18 cellular contexts compared by ENCODE assay signal in the genomic region with DNA sequence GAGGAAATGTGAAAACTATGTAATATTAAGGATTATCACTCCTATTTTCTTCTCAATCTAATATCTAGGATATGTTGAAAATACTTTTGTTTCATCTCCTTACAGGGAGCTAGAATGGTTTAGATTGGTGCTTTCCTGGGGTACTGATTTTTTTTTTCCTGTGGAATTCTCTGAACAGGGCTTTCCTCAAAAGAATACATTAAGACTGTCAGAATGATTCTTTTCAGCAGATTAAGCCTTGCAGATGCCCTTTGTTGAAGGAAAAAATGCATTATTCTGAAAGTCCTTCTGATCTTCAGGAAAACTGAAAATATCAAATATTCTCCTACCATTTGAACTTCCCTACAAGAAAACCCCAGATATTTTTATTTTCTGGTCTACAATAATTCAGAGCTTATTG.
A peak's percentile ranks its signal among the peaks of the same experiment; 100 is the strongest.
DNase-seq lines count a peak whose midpoint lies in the region; TF ChIP-seq lines count a peak whose summit lies in the region.
"Had no signal": no experiment of that assay in that cellular context is flagged by ENCODE, and none has a peak within 500 bp of the region (broad histone marks: within the 10 kb centered on the region; RNA-seq: fewer than 3 reads in every experiment).

No MANE protein-coding gene starts in this region.

- no peak overlapping the region for H2AFZ ChIP-seq in smooth muscle cell (ENCODE audit: low read depth)

- TF ChIP-seq CTCF in endodermal cell (conservative IDR thresholded peaks at IDR 0.05): no peak
- no peak for TF ChIP-seq CTCF in nephron progenitor cell (IDR thresholded peaks at IDR 0.05)
- TF ChIP-seq CTCF in smooth muscle cell (IDR thresholded peaks at IDR 0.05; ENCODE audit: borderline replicate concordance, insufficient read depth, poor library complexity, severe bottlenecking): no peak

- H3K9me3 ChIP-seq in HUES6 (ENCODE audit: control insufficient read depth, insufficient read depth, low read depth, low read length) (no peaks in the 10 kb centered on the region), endodermal cell (ENCODE audit: control insufficient read depth, low read length) (no peaks in the 10 kb centered on the region), smooth muscle cell (replicated peaks; ENCODE audit: low read depth) (no peaks in the 10 kb centered on the region)
- H3K9me3 ChIP-seq: A549, MG63, Peyer's patch had no signal

- H3K79me2 ChIP-seq in smooth muscle cell (ENCODE audit: low read depth): no peaks in the 10 kb centered on the region

- peaks cover 62% of the 10 kb centered on the region for H3K4me1 ChIP-seq in HUES6 (ENCODE audit: control insufficient read depth, insufficient read depth, low read length)
- H3K4me1 ChIP-seq in endodermal cell (ENCODE audit: control insufficient read depth, insufficient read depth, low read length): peaks cover 6% of the 10 kb centered on the region
- H3K4me1 ChIP-seq in smooth muscle cell (ENCODE audit: low read depth): peaks cover 54% of the 10 kb centered on the region

- H3K27me3 ChIP-seq in HUES6 (ENCODE audit: control insufficient read depth, insufficient read depth, low read length): no peaks in the 10 kb centered on the region
- no peaks in the 10 kb centered on the region for H3K27me3 ChIP-seq in endodermal cell (ENCODE audit: control insufficient read depth, insufficient read depth, low read length, poor library complexity, severe bottlenecking)
- no peaks in the 10 kb centered on the region for H3K27me3 ChIP-seq in smooth muscle cell (ENCODE audit: low read depth)
- H3K27me3 ChIP-seq: MG63, Peyer's patch had no signal

- no peaks in the 10 kb centered on the region for H4K20me1 ChIP-seq in smooth muscle cell (ENCODE audit: low read depth)

- POLR2A ChIA-PET in activated CD4-positive, alpha-beta memory T cell treated with anti-CD3 and anti-CD28 coated beads, Interleukin-2, amount 10 ng/mL, durations not matched to agents 7 days and 5 days (lab: Charles Lee): no interaction called here

- DNase-seq in endodermal cell: no peak
- no peak for DNase-seq in nephron progenitor cell
- no peak for DNase-seq in smooth muscle cell (lab: John Stamatoyannopoulos, UW; ENCODE audit: unreplicated experiment)
- DNase-seq in D341Med (ENCODE audit: low spot score): no peak
- no peak for DNase-seq in activated CD4-positive, alpha-beta memory T cell treated with anti-CD3 and anti-CD28 coated beads, Interleukin-2, amount 10 ng/mL, durations not matched to agents 7 days and 5 days
- no peak for DNase-seq in activated naive CD4-positive, alpha-beta T cell treated with anti-CD3 and anti-CD28 coated beads, Interleukin-2, amount 50 U/mL, for 16 hours
- DNase-seq: C1 segment of cervical spinal cord; CD4-positive, alpha-beta memory T cell; IMR-90; KG1; MG63; NCI-H2029; NCI-H446; NCI-H526; Peyer's patch; SHP77 treated with DMSO at 0.1 percent for 48 hours had no signal

- no peaks in the 10 kb centered on the region for H3K36me3 ChIP-seq in HUES6 (ENCODE audit: control insufficient read depth, insufficient read depth, low read length)
- peaks cover 49% of the 10 kb centered on the region for H3K36me3 ChIP-seq in endodermal cell (ENCODE audit: control insufficient read depth, insufficient read depth, low read length)
- H3K36me3 ChIP-seq in smooth muscle cell (ENCODE audit: low read depth): no peaks in the 10 kb centered on the region
- H3K36me3 ChIP-seq: MG63, Peyer's patch had no signal

- H3K36me3 Mint-ChIP-seq in endodermal cell (ENCODE audit: low read depth) (peaks cover 30% of the 10 kb centered on the region), nephron progenitor cell (ENCODE audit: low read depth) (peaks cover 34% of the 10 kb centered on the region)
- no peaks in the 10 kb centered on the region for H3K36me3 Mint-ChIP-seq in activated CD4-positive, alpha-beta memory T cell treated with anti-CD3 and anti-CD28 coated beads, Interleukin-2, amount 10 ng/mL, durations not matched to agents 7 days and 5 days (ENCODE audit: low read depth)
- H3K36me3 Mint-ChIP-seq: CD4-positive, alpha-beta memory T cell had no signal

- peak overlapping the region; percentile 61 for H3K4me2 ChIP-seq in smooth muscle cell
- H3K4me2 ChIP-seq: A549 had no signal

- H3K9me3 Mint-ChIP-seq in endodermal cell (no peaks in the 10 kb centered on the region), nephron progenitor cell (peaks cover 5% of the 10 kb centered on the region)
- H3K9me3 Mint-ChIP-seq in activated CD4-positive, alpha-beta memory T cell treated with anti-CD3 and anti-CD28 coated beads, Interleukin-2, amount 10 ng/mL, durations not matched to agents 7 days and 5 days: no peaks in the 10 kb centered on the region

- H3K27me3 Mint-ChIP-seq in endodermal cell (ENCODE audit: insufficient read depth) (no peaks in the 10 kb centered on the region), nephron progenitor cell (ENCODE audit: low read depth, poor library complexity) (no peaks in the 10 kb centered on the region)
- H3K27me3 Mint-ChIP-seq in activated CD4-positive, alpha-beta memory T cell treated with anti-CD3 and anti-CD28 coated beads, Interleukin-2, amount 10 ng/mL, durations not matched to agents 7 days and 5 days: no peaks in the 10 kb centered on the region
- H3K27me3 Mint-ChIP-seq: CD4-positive, alpha-beta memory T cell had no signal

- H3K4me1 Mint-ChIP-seq in endodermal cell (peaks cover 44% of the 10 kb centered on the region), nephron progenitor cell (peaks cover 72% of the 10 kb centered on the region)
- no peaks in the 10 kb centered on the region for H3K4me1 Mint-ChIP-seq in activated CD4-positive, alpha-beta memory T cell treated with anti-CD3 and anti-CD28 coated beads, Interleukin-2, amount 10 ng/mL, durations not matched to agents 7 days and 5 days
- H3K4me1 Mint-ChIP-seq: CD4-positive, alpha-beta memory T cell had no signal

- H3K4me3 ChIP-seq in HUES6 (ENCODE audit: low read depth, low read length) (no peak overlapping the region), endodermal cell (ENCODE audit: low read length) (no peak overlapping the region), smooth muscle cell (no peak overlapping the region)
- H3K4me3 ChIP-seq: A549, MG63, Peyer's patch had no signal

- H3K27ac ChIP-seq in HUES6 (ENCODE audit: low read depth, low read length): peak overlapping the region; percentile 49; the same call in 1 of the 2 replicates
- peak overlapping the region; percentile 87 for H3K27ac ChIP-seq in endodermal cell (ENCODE audit: low read depth, low read length)
- H3K27ac ChIP-seq in smooth muscle cell (ENCODE audit: low read depth): no peak overlapping the region
- H3K27ac ChIP-seq: Peyer's patch had no signal

- H3K4me3 Mint-ChIP-seq in endodermal cell (no peak overlapping the region), nephron progenitor cell (peak overlapping the region; percentile 56)
- no peak overlapping the region for H3K4me3 Mint-ChIP-seq in activated CD4-positive, alpha-beta memory T cell treated with anti-CD3 and anti-CD28 coated beads, Interleukin-2, amount 10 ng/mL, durations not matched to agents 7 days and 5 days
- H3K4me3 Mint-ChIP-seq: CD4-positive, alpha-beta memory T cell had no signal

- peaks cover 21% of the 10 kb centered on the region for H3F3A ChIP-seq in smooth muscle cell (ENCODE audit: low read depth)

- no peak overlapping the region for H3K27ac Mint-ChIP-seq in endodermal cell
- H3K27ac Mint-ChIP-seq in nephron progenitor cell: peak overlapping the region; percentile 95
- H3K27ac Mint-ChIP-seq in activated CD4-positive, alpha-beta memory T cell treated with anti-CD3 and anti-CD28 coated beads, Interleukin-2, amount 10 ng/mL, durations not matched to agents 7 days and 5 days: no peak overlapping the region
- H3K27ac Mint-ChIP-seq: CD4-positive, alpha-beta memory T cell had no signal

- H3K9ac ChIP-seq in HUES6 (ENCODE audit: low read length) (no peak overlapping the region), endodermal cell (ENCODE audit: extremely low read depth, low read length, poor library complexity, severe bottlenecking) (no peak overlapping the region), smooth muscle cell (ENCODE audit: low read depth) (no peak overlapping the region)

- CTCF ChIA-PET in activated CD4-positive, alpha-beta memory T cell treated with anti-CD3 and anti-CD28 coated beads, Interleukin-2, amount 10 ng/mL, durations not matched to agents 7 days and 5 days (lab: Charles Lee): no interaction called here
